ENCODE assay signal across 23 cellular contexts in the genomic region with DNA sequence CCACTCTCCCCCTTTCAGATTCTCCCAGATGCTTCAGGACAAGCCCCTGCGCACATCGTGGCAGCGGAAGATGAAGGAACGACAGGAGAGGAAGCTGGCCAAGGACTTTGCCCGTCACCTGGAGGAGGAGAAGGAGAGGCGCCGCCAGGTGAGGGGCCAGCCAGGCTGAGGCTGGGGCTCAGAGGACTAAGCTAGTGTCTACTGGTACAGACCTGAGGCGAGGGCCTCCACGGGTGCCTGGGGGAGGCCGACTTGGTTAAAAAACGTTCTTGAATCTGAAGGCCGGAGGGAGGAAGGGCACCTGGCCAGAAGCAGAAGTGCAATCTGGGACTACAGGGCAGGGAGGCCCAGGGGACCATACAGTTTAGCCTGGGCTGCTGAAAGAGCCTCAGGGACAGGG. TPM values are rescaled to one million over a fixed set of nuclear protein-coding genes. Genes with fewer than 3 reads are reported as not detected.
DNase-seq lines count a peak whose midpoint lies in the region; ATAC-seq and TF ChIP-seq lines count a peak whose summit lies in the region.
"Had no signal": no experiment of that assay in that cellular context is flagged by ENCODE, and none has a peak within 500 bp of the region (broad histone marks: within the 10 kb centered on the region; RNA-seq: fewer than 3 reads in every experiment).

No MANE protein-coding gene starts in this region.

- TF ChIP-seq CTCF in left ventricle myocardium inferior (IDR thresholded peaks at IDR 0.05; ENCODE audit: borderline replicate concordance) (no peak), NB4 (IDR thresholded peaks at IDR 0.05; ENCODE audit: low read depth, low read length) (no peak), parathyroid adenoma (IDR thresholded peaks at IDR 0.05) (no peak), heart right ventricle (IDR thresholded peaks at IDR 0.05) (no peak)

- H3K36me3 ChIP-seq in left ventricle myocardium inferior (peaks cover 50% of the 10 kb centered on the region), parathyroid adenoma (ENCODE audit: control insufficient read depth, insufficient read depth, low read length) (peaks cover 4% of the 10 kb centered on the region), heart right ventricle (peaks cover 0 to 68% (median 21%) of the 10 kb centered on the region in 9 donors)
- peaks cover 40 to 89% (median 68%) of the 10 kb centered on the region in 11 experiments for H3K36me3 ChIP-seq in BLaER1 treated with 17β-estradiol and CSF1 and Interleukin-3, amounts not matched to agents 10 nM and 100 nM

- ATAC-seq in heart right ventricle, result no peak
- no peak for ATAC-seq in effector memory CD8-positive, alpha-beta T cell (replicated peaks)
- ATAC-seq: A549; CD8-positive, alpha-beta T cell; GM12878 had no signal

- no peak overlapping the region for H3K27ac Mint-ChIP-seq in effector memory CD8-positive, alpha-beta T cell
- H3K27ac Mint-ChIP-seq: CD8-positive, alpha-beta T cell; HFFc6 had no signal

- H3K4me1 Mint-ChIP-seq in effector memory CD8-positive, alpha-beta T cell (ENCODE audit: low read depth in 2 of 2), result peaks cover 25 to 26% of the 10 kb centered on the region in 2 donors

- H3K27me3 ChIP-seq in left ventricle myocardium inferior (ENCODE audit: low read depth) (peaks cover 8% of the 10 kb centered on the region), parathyroid adenoma (ENCODE audit: control insufficient read depth, insufficient read depth, low read length) (no peaks in the 10 kb centered on the region), heart right ventricle (peaks cover 0 to 4% (median 0%) of the 10 kb centered on the region in 7 donors)
- H3K27me3 ChIP-seq in BLaER1 treated with 17β-estradiol and CSF1 and Interleukin-3, amounts not matched to agents 10 nM and 100 nM, result no peaks in the 10 kb centered on the region
- H3K27me3 ChIP-seq: BE2C had no signal

- DNase-seq in left ventricle myocardium inferior (no peak), cardiac septum (ENCODE audit: low spot score) (no peak), NB4 (ENCODE audit: low read depth) (peak; percentile 77), RPMI8226 (no peak), heart right ventricle (no peak)
- DNase-seq in effector memory CD8-positive, alpha-beta T cell, result no peak
- DNase-seq: 8988T; ACHN; AML-193; BE2C; Caco-2; CD4-positive, CD25-positive, alpha-beta regulatory T cell; CD8-positive, alpha-beta T cell; DMS153; DND-41; GOT3; HFFc6 had no signal

- H3K27ac ChIP-seq in left ventricle myocardium inferior (replicated peaks) (peak overlapping the region; percentile 16), parathyroid adenoma (peak overlapping the region; percentile 100), heart right ventricle (peak overlapping the region in 1 of 10 donors; percentile 42)
- H3K27ac ChIP-seq in BLaER1 treated with 17β-estradiol and CSF1 and Interleukin-3, amounts not matched to agents 10 nM and 100 nM, result peak overlapping the region in 9 of 11 experiments; percentile 7 to 58 (median 32); a peak in 13 of 22 replicates
- H3K27ac ChIP-seq: A549, C4-2B had no signal

- intact Hi-C loops in left ventricle myocardium inferior (cut with micrococcal nuclease) (no loop called here), cardiac septum (cut with DNase I) (loop anchor here (10.0 kb wide), 1 partner anchor 317 kb away; the partner anchor contains the start of gene VPS37C), heart right ventricle (cut with DNase I) (no loop called here)

- H2AFZ ChIP-seq in parathyroid adenoma, result no peak overlapping the region

- peaks cover 0 to 92% (median 61%) of the 10 kb centered on the region in 11 experiments; a peak in 19 of 22 replicates for H4K20me1 ChIP-seq in BLaER1 treated with 17β-estradiol and CSF1 and Interleukin-3, amounts not matched to agents 10 nM and 100 nM

- no peak overlapping the region for H3K4me3 Mint-ChIP-seq in effector memory CD8-positive, alpha-beta T cell
- H3K4me3 Mint-ChIP-seq: CD4-positive, CD25-positive, alpha-beta regulatory T cell; CD8-positive, alpha-beta T cell; HFFc6 had no signal

- no peaks in the 10 kb centered on the region for H3K9me3 Mint-ChIP-seq in effector memory CD8-positive, alpha-beta T cell
- H3K9me3 Mint-ChIP-seq: CD4-positive, CD25-positive, alpha-beta regulatory T cell; CD8-positive, alpha-beta T cell; HFFc6 had no signal

- peak overlapping the region in 9 of 11 experiments; percentile 34 to 67 (median 47); a peak in 16 of 22 replicates for H3K9ac ChIP-seq in BLaER1 treated with 17β-estradiol and CSF1 and Interleukin-3, amounts not matched to agents 10 nM and 100 nM
- peak overlapping the region; percentile 99 for H3K9ac ChIP-seq in parathyroid adenoma

- no peaks in the 10 kb centered on the region for H3K9me3 ChIP-seq in left ventricle myocardium inferior (replicated peaks)
- H3K9me3 ChIP-seq in BLaER1 treated with 17β-estradiol and CSF1 and Interleukin-3, amounts not matched to agents 10 nM and 100 nM (replicated peaks in 1 of 11), result peaks cover 0 to 9% (median 5%) of the 10 kb centered on the region in 11 experiments; a peak in 6 of 22 replicates
- H3K9me3 ChIP-seq in parathyroid adenoma (ENCODE audit: control insufficient read depth, low read length), result no peaks in the 10 kb centered on the region
- no peaks in the 10 kb centered on the region for H3K9me3 ChIP-seq in heart right ventricle
- H3K9me3 ChIP-seq: A549, BE2C, Caco-2, HAP-1 had no signal

- TF ChIP-seq POLR2A in NB4 (IDR thresholded peaks at IDR 0.05; ENCODE audit: extremely low read depth, insufficient read length), result no peak

- H3K4me1 ChIP-seq in left ventricle myocardium inferior (peaks cover 21% of the 10 kb centered on the region), parathyroid adenoma (peaks cover 15% of the 10 kb centered on the region), heart right ventricle (peaks cover 12 to 27% (median 18%) of the 10 kb centered on the region in 9 donors)
- H3K4me1 ChIP-seq in BLaER1 treated with 17β-estradiol and CSF1 and Interleukin-3, amounts not matched to agents 10 nM and 100 nM, result peaks cover 48 to 70% (median 60%) of the 10 kb centered on the region in 10 experiments
- H3K4me1 ChIP-seq: BE2C had no signal

- 86% methylated on average over 12 of the region's 12 CpGs for WGBS in heart right ventricle, 2 donors

- H3K4me3 ChIP-seq in left ventricle myocardium inferior, result no peak overlapping the region
- H3K4me3 ChIP-seq in BLaER1 treated with 17β-estradiol and CSF1 and Interleukin-3, amounts not matched to agents 10 nM and 100 nM, result peak overlapping the region in 4 of 10 experiments; percentile 4 to 28 (median 18); a peak in 4 of 20 replicates
- H3K4me3 ChIP-seq in NB4 (ENCODE audit: low read depth, low read length), result no peak overlapping the region
- peak overlapping the region; percentile 46 for H3K4me3 ChIP-seq in parathyroid adenoma (ENCODE audit: low read depth, low read length)
- H3K4me3 ChIP-seq in heart right ventricle, result peak overlapping the region in 1 of 10 donors; percentile 21
- H3K4me3 ChIP-seq: A549, GM12878, HAP-1 had no signal

- H3K4me2 ChIP-seq in BLaER1 treated with 17β-estradiol and CSF1 and Interleukin-3, amounts not matched to agents 10 nM and 100 nM, result peak overlapping the region; percentile 52 to 93 (median 78)
- peak overlapping the region; percentile 58 for H3K4me2 ChIP-seq in parathyroid adenoma (ENCODE audit: low read length)
- H3K4me2 ChIP-seq: A549 had no signal

- peaks cover 32% of the 10 kb centered on the region for H3K36me3 Mint-ChIP-seq in effector memory CD8-positive, alpha-beta T cell (ENCODE audit: insufficient read depth)

- H3K79me2 ChIP-seq in parathyroid adenoma, result peaks cover 35% of the 10 kb centered on the region

- H3K27me3 Mint-ChIP-seq in effector memory CD8-positive, alpha-beta T cell, result no peaks in the 10 kb centered on the region
- H3K27me3 Mint-ChIP-seq: CD4-positive, CD25-positive, alpha-beta regulatory T cell had no signal

RNA-seq across cellular contexts. Expression of gene CCDC86, which starts 6.0 kb away (rescaled TPM):
- total RNA-seq in left ventricle myocardium inferior (9.3 TPM), cardiac septum (10.3 TPM), heart right ventricle (10 to 100 TPM in 4 of 10 donors, 1 to 10 TPM in 6; 6.6 to 20.1 (median 9.2) TPM)
- 10 to 100 TPM in 1 of 2 donors, 1 to 10 TPM in 1; 7.4 to 26.5 TPM for polyA plus RNA-seq in heart right ventricle

RNA-seq across cellular contexts. Expression of gene PTGDR2, which starts 7.8 kb away (rescaled TPM):
- total RNA-seq in left ventricle myocardium inferior, result 2.3 TPM
- total RNA-seq in cardiac septum, result 0.89 TPM
- 1 to 10 TPM in 9 of 10 donors, under 1 TPM in 1; 0.35 to 5.1 (median 1.2) TPM for total RNA-seq in heart right ventricle
- polyA plus RNA-seq in heart right ventricle, result 1 to 10 TPM in 1 of 2 donors, under 1 TPM in 1; 0.57 to 5.7 TPM
- total RNA-seq: HFFc6 had no signal

RNA-seq across cellular contexts. Expression of gene ZP1, which starts 19.4 kb away (rescaled TPM):
- total RNA-seq in left ventricle myocardium inferior (not detected), cardiac septum (not detected), heart right ventricle (under 1 TPM in 3 of 10 donors, not detected in 7; 0.16 to 0.33 (median 0.25) TPM)
- under 1 TPM; 0.37 to 0.51 TPM for polyA plus RNA-seq in heart right ventricle
- total RNA-seq: Caco-2; CD4-positive, CD25-positive, alpha-beta regulatory T cell; CD8-positive, alpha-beta T cell; GM12878 had no signal
- polyA plus RNA-seq: CD4-positive, CD25-positive, alpha-beta regulatory T cell; GM12878 had no signal

RNA-seq across cellular contexts. Expression of gene PRPF19, which starts 58.5 kb away (rescaled TPM):
- total RNA-seq in left ventricle myocardium inferior (36.5 TPM), cardiac septum (32.5 TPM), heart right ventricle (10 to 100 TPM; 32.0 to 49.7 (median 39.4) TPM)
- 10 to 100 TPM; 50.3 to 53.0 TPM for polyA plus RNA-seq in heart right ventricle
